ENCODE assay signal across 8 cellular contexts in the genomic region with DNA sequence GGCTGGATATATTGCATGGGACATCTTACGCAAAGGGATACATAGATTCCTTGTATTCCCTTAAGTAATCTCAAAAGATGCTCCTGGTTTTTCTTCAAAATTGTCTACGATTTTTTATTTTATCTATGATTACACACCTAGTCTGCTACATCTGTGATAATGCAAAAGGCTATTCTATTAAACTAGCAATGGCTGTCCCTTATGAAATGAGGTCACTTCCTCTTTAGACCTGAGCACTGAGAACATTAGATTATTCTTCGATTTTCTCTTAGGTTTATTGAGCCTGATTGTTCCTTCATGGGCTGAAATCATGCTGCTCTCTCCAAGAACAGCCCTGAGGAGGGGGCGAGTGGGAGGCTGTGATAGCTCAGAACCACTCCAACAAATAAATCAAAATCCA.
DNase-seq lines count a peak whose midpoint lies in the region; ATAC-seq, FAIRE-seq and TF ChIP-seq lines count a peak whose summit lies in the region.
"Had no signal": no experiment of that assay in that cellular context is flagged by ENCODE, and none has a peak within 500 bp of the region (broad histone marks: within the 10 kb centered on the region; RNA-seq: fewer than 3 reads in every experiment).

No MANE protein-coding gene starts in this region.

- intact Hi-C loops in CD14-positive monocyte (cut with micrococcal nuclease), result loop anchor here (10.0 kb wide), 2 partner anchors 70 to 80 kb away; no protein-coding TSS in a partner anchor
- intact Hi-C loops in activated T-helper 1 cell treated with anti-CD3 and anti-CD28 coated beads, Interleukin-12 subunit alpha, Interleukin-12 subunit beta, Interleukin-2, Interleukin-4 antibody, amounts not matched to agents 30 ng/mL and 10 ng/mL and 1 ng/mL, durations not matched to agents 14 hours and 24 hours and 36 hours (cut with micrococcal nuclease), result no loop called here

- ATAC-seq in HG03135 (IDR thresholded peaks at IDR 0.05; ENCODE audit: unreplicated experiment), result no peak

- no peak for TF ChIP-seq CTCF in CD14-positive monocyte (IDR thresholded peaks at IDR 0.05)
- no peak for TF ChIP-seq CTCF in nephron progenitor cell (IDR thresholded peaks at IDR 0.05)

- H3K36me3 Mint-ChIP-seq in CD14-positive monocyte (peaks cover 0 to 4% of the 10 kb centered on the region in 2 donors), nephron progenitor cell (ENCODE audit: low read depth) (no peaks in the 10 kb centered on the region)
- no peaks in the 10 kb centered on the region for H3K36me3 Mint-ChIP-seq in activated T-helper 1 cell treated with anti-CD3 and anti-CD28 coated beads, Interleukin-12 subunit alpha, Interleukin-12 subunit beta, Interleukin-2, Interleukin-4 antibody, amounts not matched to agents 30 ng/mL and 10 ng/mL and 1 ng/mL, durations not matched to agents 14 hours and 24 hours and 36 hours (ENCODE audit: low read depth)

- H3K27me3 Mint-ChIP-seq in CD14-positive monocyte (ENCODE audit: low read depth in 3 of 3) (peaks cover 0 to 7% (median 0%) of the 10 kb centered on the region in 3 donors), nephron progenitor cell (ENCODE audit: low read depth, poor library complexity) (peaks cover 13% of the 10 kb centered on the region)
- no peaks in the 10 kb centered on the region for H3K27me3 Mint-ChIP-seq in activated T-helper 1 cell treated with anti-CD3 and anti-CD28 coated beads, Interleukin-12 subunit alpha, Interleukin-12 subunit beta, Interleukin-2, Interleukin-4 antibody, amounts not matched to agents 30 ng/mL and 10 ng/mL and 1 ng/mL, durations not matched to agents 14 hours and 24 hours and 36 hours (ENCODE audit: insufficient read depth)

- H3K4me1 Mint-ChIP-seq in CD14-positive monocyte, result peaks cover 79% of the 10 kb centered on the region
- peaks cover 24% of the 10 kb centered on the region for H3K4me1 Mint-ChIP-seq in activated T-helper 1 cell treated with anti-CD3 and anti-CD28 coated beads, Interleukin-12 subunit alpha, Interleukin-12 subunit beta, Interleukin-2, Interleukin-4 antibody, amounts not matched to agents 30 ng/mL and 10 ng/mL and 1 ng/mL, durations not matched to agents 14 hours and 24 hours and 36 hours (ENCODE audit: low read depth)
- peaks cover 62% of the 10 kb centered on the region for H3K4me1 Mint-ChIP-seq in nephron progenitor cell

- H3K9me3 Mint-ChIP-seq in CD14-positive monocyte (no peaks in the 10 kb centered on the region), nephron progenitor cell (no peaks in the 10 kb centered on the region)
- H3K9me3 Mint-ChIP-seq in activated T-helper 1 cell treated with anti-CD3 and anti-CD28 coated beads, Interleukin-12 subunit alpha, Interleukin-12 subunit beta, Interleukin-2, Interleukin-4 antibody, amounts not matched to agents 30 ng/mL and 10 ng/mL and 1 ng/mL, durations not matched to agents 14 hours and 24 hours and 36 hours, result no peaks in the 10 kb centered on the region

- DNase-seq in CD14-positive monocyte (ENCODE audit: low spot score) (no peak), GM18507 (ENCODE audit: extremely low spot score, insufficient read length, low read depth) (no peak), nephron progenitor cell (no peak), NCI-H146 treated with DMSO at 0.1 percent for 48 hours (lab: John Stamatoyannopoulos, UW; ENCODE audit: unreplicated experiment) (no peak), NCI-H69 (lab: John Stamatoyannopoulos, UW) (no peak)
- no peak for DNase-seq in activated T-helper 1 cell treated with anti-CD3 and anti-CD28 coated beads, Interleukin-12 subunit alpha, Interleukin-12 subunit beta, Interleukin-2, Interleukin-4 antibody, amounts not matched to agents 30 ng/mL and 10 ng/mL and 1 ng/mL, durations not matched to agents 14 hours and 24 hours and 36 hours (ENCODE audit: low spot score)

- FAIRE-seq in GM18507 (lab: Jason Lieb, UNC), result peak; percentile 15
- FAIRE-seq: colon had no signal

- H3K4me3 Mint-ChIP-seq in CD14-positive monocyte, result no peak overlapping the region
- peak overlapping the region; percentile 84 for H3K4me3 Mint-ChIP-seq in activated T-helper 1 cell treated with anti-CD3 and anti-CD28 coated beads, Interleukin-12 subunit alpha, Interleukin-12 subunit beta, Interleukin-2, Interleukin-4 antibody, amounts not matched to agents 30 ng/mL and 10 ng/mL and 1 ng/mL, durations not matched to agents 14 hours and 24 hours and 36 hours
- peak overlapping the region; percentile 85 for H3K4me3 Mint-ChIP-seq in nephron progenitor cell

- peak overlapping the region; percentile 92 to 99 (median 98) for H3K27ac Mint-ChIP-seq in CD14-positive monocyte
- no peak overlapping the region for H3K27ac Mint-ChIP-seq in activated T-helper 1 cell treated with anti-CD3 and anti-CD28 coated beads, Interleukin-12 subunit alpha, Interleukin-12 subunit beta, Interleukin-2, Interleukin-4 antibody, amounts not matched to agents 30 ng/mL and 10 ng/mL and 1 ng/mL, durations not matched to agents 14 hours and 24 hours and 36 hours
- H3K27ac Mint-ChIP-seq in nephron progenitor cell, result no peak overlapping the region

Comparison
In these comparisons a context has a peak if more than half of its experiments do, and no peak if none do; other contexts are left out.
1. H3K27ac Mint-ChIP-seq: peak in CD14-positive monocyte (7 of 7); none in activated T-helper 1 cell treated with anti-CD3 and anti-CD28 coated beads, Interleukin-12 subunit alpha, Interleukin-12 subunit beta, Interleukin-2, Interleukin-4 antibody, amounts not matched to agents 30 ng/mL and 10 ng/mL and 1 ng/mL, durations not matched to agents 14 hours and 24 hours and 36 hours (single experiment) and nephron progenitor cell (single experiment).
2. H3K4me3 Mint-ChIP-seq: peak in activated T-helper 1 cell treated with anti-CD3 and anti-CD28 coated beads, Interleukin-12 subunit alpha, Interleukin-12 subunit beta, Interleukin-2, Interleukin-4 antibody, amounts not matched to agents 30 ng/mL and 10 ng/mL and 1 ng/mL, durations not matched to agents 14 hours and 24 hours and 36 hours (single experiment) and nephron progenitor cell (single experiment); none in CD14-positive monocyte (0 of 2).